27 cellular contexts compared by ENCODE assay signal in genomic region chr9:20921362-20921761, GRCh38.
"Had no signal": no experiment of that assay in that cellular context is flagged by ENCODE, and none has a peak within 500 bp of the region (broad histone marks: within the 10 kb centered on the region; RNA-seq: fewer than 3 reads in every experiment).

No MANE protein-coding gene starts in this region.

- H2AFZ ChIP-seq: neural progenitor cell, parathyroid adenoma had no signal

- H3K27ac ChIP-seq: gastrocnemius medialis, neural progenitor cell, parathyroid adenoma, right atrium auricular region, tibial nerve, WERI-Rb-1 had no signal

- H3K4me1 ChIP-seq: gastrocnemius medialis, neural progenitor cell, parathyroid adenoma, right atrium auricular region, tibial nerve had no signal

- H3K79me2 ChIP-seq: parathyroid adenoma had no signal

- H3K9ac ChIP-seq: neural progenitor cell, parathyroid adenoma had no signal

- ATAC-seq: activated T-helper 17 cell treated with anti-CD3 and anti-CD28 coated beads, Interleukin-2, amount 50 U/mL, for 72 hours; gastrocnemius medialis; left colon; naive thymus-derived CD8-positive, alpha-beta T cell; T-helper 17 cell had no signal

- H3K9me3 ChIP-seq: gastrocnemius medialis, right atrium auricular region, tibial nerve had no signal

- H3K4me3 ChIP-seq: gastrocnemius medialis, neural progenitor cell, right atrium auricular region, smooth muscle cell, tibial nerve had no signal

- H3K27me3 ChIP-seq: gastrocnemius medialis, neural progenitor cell, right atrium auricular region, tibial nerve had no signal

- H3K4me2 ChIP-seq: neural progenitor cell, smooth muscle cell had no signal

- DNase-seq: activated CD4-positive, alpha-beta memory T cell treated with anti-CD3 and anti-CD28 coated beads, Interleukin-2, amount 10 ng/mL, durations not matched to agents 7 days and 5 days; activated CD4-positive, alpha-beta T cell treated with anti-CD3 and anti-CD28 coated beads, Interleukin-2, amount 10 ng/mL, durations not matched to agents 7 days and 5 days; activated CD4-positive, CD25-positive, alpha-beta regulatory T cell treated with anti-CD3 and anti-CD28 coated beads, Interleukin-2, amount 50 U/mL, for 72 hours; activated CD8-positive, alpha-beta memory T cell treated with anti-CD3 and anti-CD28 coated beads, Interleukin-2, amount 50 U/mL, for 48 hours; activated gamma-delta T cell treated with Interleukin-2 at 50 U/mL for 16 hours; activated naive CD4-positive, alpha-beta T cell treated with anti-CD3 and anti-CD28 coated beads, Interleukin-2, amount 50 U/mL, for 16 hours; activated T-cell treated with anti-CD3 and anti-CD28 coated beads, Interleukin-2, amount 50 U/mL, for 24 hours; amygdala; endodermal cell; gastrocnemius medialis; glutamatergic neuron; islet precursor cell; left colon; naive thymus-derived CD8-positive, alpha-beta T cell; occipital lobe; stimulated activated CD4-positive, alpha-beta T cell treated with anti-CD3 and anti-CD28 coated beads, Interleukin-15, amount 100 ng/mL, for 24 hours; stimulated activated CD4-positive, alpha-beta T cell treated with anti-CD3 and anti-CD28 coated beads, Interleukin-2, amount 100 ng/mL, for 24 hours; stimulated activated naive CD4-positive, alpha-beta T cell treated with Interleukin-2 at 50 U/mL for 16 hours; T-helper 17 cell; T1000; WERI-Rb-1 had no signal

- H3K36me3 ChIP-seq: neural progenitor cell, WERI-Rb-1 had no signal
